In genomic region chr15:96515391-96515790, GRCh38 we compare ENCODE assay signal across 21 cellular contexts.
"Had no signal": no experiment of that assay in that cellular context is flagged by ENCODE, and none has a peak within 500 bp of the region (broad histone marks: within the 10 kb centered on the region; RNA-seq: fewer than 3 reads in every experiment).

No MANE protein-coding gene starts in this region.

- H3K9me3 ChIP-seq: colonic mucosa, neutrophil, psoas muscle, stomach, thoracic aorta had no signal

- FAIRE-seq: endothelial cell of umbilical vein, frontal cortex had no signal

- H3K36me3 ChIP-seq: colonic mucosa, heart right ventricle, left ventricle myocardium inferior, lower lobe of right lung, neutrophil, stomach, thoracic aorta, transverse colon had no signal

- H3K27me3 ChIP-seq: colonic mucosa, neutrophil, stomach, transverse colon had no signal

- DNase-seq: colonic mucosa; erythroblast; heart right ventricle; islet precursor cell; left cardiac atrium; left ventricle myocardium inferior; lower lobe of right lung; mesendoderm; naive thymus-derived CD4-positive, alpha-beta T cell; psoas muscle; stimulated activated CD4-positive, alpha-beta T cell treated with anti-CD3 and anti-CD28 coated beads, Interleukin-2, amount 100 ng/mL, for 24 hours; stimulated activated CD4-positive, alpha-beta T cell treated with anti-CD3 and anti-CD28 coated beads, Interleukin-4, amount 100 ng/mL, for 4 hours; stimulated activated naive CD4-positive, alpha-beta T cell; substantia nigra; transverse colon had no signal

- H3K4me3 ChIP-seq: colonic mucosa, heart right ventricle, left ventricle myocardium inferior, lower lobe of right lung, psoas muscle, stomach, thoracic aorta, transverse colon had no signal

- H3K4me1 ChIP-seq: colonic mucosa, left ventricle myocardium inferior, lower lobe of right lung, psoas muscle, transverse colon had no signal

- H3K27ac ChIP-seq: colonic mucosa, heart right ventricle, left ventricle myocardium inferior, lower lobe of right lung, neutrophil, psoas muscle, stomach, thoracic aorta, transverse colon had no signal

- ATAC-seq: heart right ventricle; left cardiac atrium; lower lobe of right lung; naive thymus-derived CD4-positive, alpha-beta T cell; psoas muscle; sciatic nerve had no signal
